In genomic region chr20:44805991-44806729, GRCh38 we compare ENCODE assay signal across 12 cellular contexts. TPM values are rescaled to one million over a fixed set of nuclear protein-coding genes. Genes with fewer than 3 reads are reported as not detected.
A peak's percentile ranks its signal among the peaks of the same experiment; 100 is the strongest.
DNase-seq lines count a peak whose midpoint lies in the region; ATAC-seq lines count a peak whose summit lies in the region.
"Had no signal": no experiment of that assay in that cellular context is flagged by ENCODE, and none has a peak within 500 bp of the region (broad histone marks: within the 10 kb centered on the region; RNA-seq: fewer than 3 reads in every experiment).

No MANE protein-coding gene starts in this region.

- H3K9ac ChIP-seq in HUES64 (ENCODE audit: low read depth, low read length): no peak overlapping the region

- peaks cover 37% of the 10 kb centered on the region for H3K27me3 ChIP-seq in HUES64 (ENCODE audit: insufficient read depth, low read length)

- DNase-seq in AG20443 (ENCODE audit: low spot score): peak; percentile 64
- DNase-seq in cerebellar nuclear complex (lab: John Stamatoyannopoulos, UW): peak; percentile 44 to 46
- peak; percentile 20 for DNase-seq in midbrain (lab: John Stamatoyannopoulos, UW)
- no peak for DNase-seq in stimulated activated CD4-positive, alpha-beta T cell treated with anti-CD3 and anti-CD28 coated beads, Interleukin-4, amount 100 ng/mL, for 1 hour
- DNase-seq in SKM-1 (lab: John Stamatoyannopoulos, UW; ENCODE audit: unreplicated experiment): no peak
- DNase-seq: activated B cell treated with CpG ODN at 0.5 μM for 24 hours; effector CD8-positive, alpha-beta T cell; pancreas had no signal

- no peak for ATAC-seq in GM21717 (IDR thresholded peaks at IDR 0.05; ENCODE audit: unreplicated experiment)
- ATAC-seq in GM18502 (IDR thresholded peaks at IDR 0.05; ENCODE audit: poor library complexity, unreplicated experiment): no peak
- ATAC-seq: HCT116 had no signal

- 23% methylated on average over 8 of the region's 9 CpGs for WGBS in HUES64

- peak overlapping the region; percentile 22; the same call in 1 of the 2 replicates for H3K4me3 ChIP-seq in HUES64 (ENCODE audit: low read length)
- H3K4me3 ChIP-seq: pancreas had no signal

- no peaks in the 10 kb centered on the region for H3K9me3 ChIP-seq in HUES64 (ENCODE audit: insufficient read depth, low read depth, low read length)
- H3K9me3 ChIP-seq: pancreas had no signal

- H3K4me1 ChIP-seq in HUES64 (ENCODE audit: insufficient read depth, low read length): peaks cover 3% of the 10 kb centered on the region; the same call in 1 of the 2 replicates
- H3K4me1 ChIP-seq: pancreas had no signal

- H3K36me3 ChIP-seq in HUES64 (ENCODE audit: insufficient read depth, low read length): no peaks in the 10 kb centered on the region
- H3K36me3 ChIP-seq: pancreas had no signal

- H3K27ac ChIP-seq in HUES64 (ENCODE audit: low read depth, low read length): no peak overlapping the region
- H3K27ac ChIP-seq: pancreas had no signal

RNA-seq across cellular contexts. Expression of gene RIMS4, which starts 4.2 kb away (rescaled TPM):
- 7.1 TPM for polyA plus RNA-seq in HUES64 (2013, experiment 1 of 2)
- polyA plus RNA-seq in HUES64 (2013, experiment 2 of 2): 9.7 TPM

Comparison
In these comparisons a context has a peak if more than half of its experiments do, and no peak if none do; other contexts are left out.
1. DNase-seq: peak in AG20443 (single experiment), cerebellar nuclear complex (2 of 2) and midbrain (single experiment); none in stimulated activated CD4-positive, alpha-beta T cell treated with anti-CD3 and anti-CD28 coated beads, Interleukin-4, amount 100 ng/mL, for 1 hour (single experiment) and SKM-1 (single experiment).